Comparison of ENCODE assay signal across 14 cellular contexts in the genomic region with DNA sequence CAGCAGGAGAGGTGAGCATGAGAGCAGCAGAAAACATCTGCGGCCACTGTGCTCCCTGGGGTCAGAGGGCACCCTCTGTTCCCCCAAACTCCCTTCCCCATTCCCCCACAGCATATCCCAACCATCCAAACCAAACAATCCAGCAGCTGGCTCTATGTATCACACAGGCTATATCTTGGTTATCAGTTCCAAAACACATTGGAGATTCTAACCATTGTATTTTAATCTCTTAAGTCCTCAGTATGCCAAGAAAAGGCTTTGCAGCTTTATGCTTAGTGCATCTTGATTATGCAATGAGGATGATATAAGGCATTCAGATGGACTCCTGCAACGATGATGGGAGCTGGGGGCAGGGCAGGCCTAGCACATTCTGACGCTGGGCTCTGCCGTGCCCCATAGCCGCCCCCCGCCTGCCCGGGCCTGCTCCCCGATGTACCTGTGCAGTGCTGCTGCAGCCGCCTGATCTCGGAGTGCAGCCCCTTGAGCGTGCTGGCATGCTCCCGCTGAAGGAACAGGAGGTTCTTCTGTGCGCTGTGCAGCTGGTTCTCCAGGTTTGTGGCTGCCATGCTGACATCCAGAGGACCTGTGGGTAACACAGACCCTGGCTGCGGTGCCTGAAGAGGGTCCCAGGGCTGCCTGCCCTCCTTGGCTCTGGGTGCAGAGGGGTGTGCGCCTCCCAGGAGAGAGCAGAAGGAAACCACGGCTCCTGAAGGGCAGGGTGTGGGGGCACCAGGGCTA. TPM values are rescaled to one million over a fixed set of nuclear protein-coding genes. Genes with fewer than 3 reads are reported as not detected.
DNase-seq lines count a peak whose midpoint lies in the region; ATAC-seq, FAIRE-seq and TF ChIP-seq lines count a peak whose summit lies in the region.
"Had no signal": no experiment of that assay in that cellular context is flagged by ENCODE, and none has a peak within 500 bp of the region (broad histone marks: within the 10 kb centered on the region; RNA-seq: fewer than 3 reads in every experiment).

No MANE protein-coding gene starts in this region.

- peak overlapping the region; percentile 35 for H2AK9ac ChIP-seq in IMR-90 (replicated peaks; ENCODE audit: low read depth, low read length, poor library complexity)

- H4K20me1 ChIP-seq in IMR-90 (ENCODE audit: insufficient read depth, low read length) (peaks cover 7% of the 10 kb centered on the region), K562 (replicated peaks; ENCODE audit: control insufficient read depth, insufficient read depth, low read length) (no peaks in the 10 kb centered on the region; the same call in 1 of the 2 replicates)

- no peak for TF ChIP-seq EP300 in K562 (IDR thresholded peaks at IDR 0.05; ENCODE audit: low read length)

- no peak; the same call in 1 of the 2 replicates for ATAC-seq in IMR-90 (ENCODE audit: low read depth)
- ATAC-seq in K562 = no peak
- ATAC-seq: foreskin keratinocyte; naive thymus-derived CD8-positive, alpha-beta T cell had no signal

- peak overlapping the region; percentile 8; the same call in 1 of the 2 replicates for H3K14ac ChIP-seq in IMR-90 (replicated peaks; ENCODE audit: low read depth, low read length)

- H2BK120ac ChIP-seq in IMR-90 (ENCODE audit: low read depth, low read length) = peak overlapping the region; percentile 50; the same call in 1 of the 2 replicates

- CTCF ChIA-PET in IMR-90 (lab: Yijun Ruan, JAX) (interaction anchor here (1.0 kb wide), 1 partner anchor 16 kb away, joined by 4 read pairs; no protein-coding TSS in a partner anchor), K562 (lab: Yijun Ruan, JAX; ENCODE audit: low intra/inter-chr PET ratio) (no interaction called here)

- H3K9me1 ChIP-seq in IMR-90 (ENCODE audit: insufficient read depth, low read length) = peaks cover 18% of the 10 kb centered on the region; the same call in 1 of the 2 replicates
- H3K9me1 ChIP-seq in K562 (ENCODE audit: control insufficient read depth, insufficient read depth, low read length) = no peaks in the 10 kb centered on the region

- DNase-seq in IMR-90 (peak; percentile 41), K562 (ENCODE audit: extremely low read depth in 1 of 4, low spot score in 3 of 4) (no peak), fibroblast of the conjunctiva (ENCODE audit: low read depth) (peak; percentile 41), NCI-H2196 (lab: John Stamatoyannopoulos, UW; ENCODE audit: unreplicated experiment) (no peak), mesothelial cell of epicardium (ENCODE audit: low spot score in 2 of 2, unreplicated experiment in 2 of 2) (no peak), NCI-H1092 treated with DMSO at 0.1 percent for 48 hours (lab: John Stamatoyannopoulos, UW) (no peak)
- DNase-seq: activated CD4-positive, alpha-beta T cell treated with anti-CD3 and anti-CD28 coated beads, Interleukin-2, amount 50 U/mL, for 4 hours; CD8-positive, alpha-beta memory T cell; foreskin keratinocyte; naive thymus-derived CD8-positive, alpha-beta T cell; NCI-H187 treated with DMSO at 0.1 percent for 48 hours; NCI-H526 had no signal

- no peak overlapping the region for H2BK15ac ChIP-seq in IMR-90 (ENCODE audit: low read depth, low read length)

- H2BK5ac ChIP-seq in IMR-90 (ENCODE audit: low read depth, low read length, poor library complexity, severe bottlenecking) = peak overlapping the region; percentile 55

- H3K27ac ChIP-seq in IMR-90 (ENCODE audit: insufficient read depth, low read length) (0 out of 2 replicates have a peak overlapping the region, but pooled peaks have one; percentile 7), K562 (ENCODE audit: extremely low read depth, low read depth, low read length) (no peak overlapping the region), subcutaneous abdominal adipose tissue (ENCODE audit: low read depth, low read length) (peak overlapping the region; percentile 84)
- H3K27ac ChIP-seq: foreskin keratinocyte, prostate gland had no signal

- TF ChIP-seq RAD21 in IMR-90 (IDR thresholded peaks at IDR 0.05; ENCODE audit: low read length) (no peak), K562 (CRISPR knock-in tag; conservative IDR thresholded peaks at IDR 0.05 in 1 of 2, IDR thresholded peaks at IDR 0.05 in 1 of 2) (no peak)

- H3K36me3 ChIP-seq in IMR-90 (ENCODE audit: control insufficient read depth, insufficient read depth, low read length) (peaks cover 43% of the 10 kb centered on the region), K562 (ENCODE audit: control insufficient read depth, insufficient read depth, low read length) (no peaks in the 10 kb centered on the region), subcutaneous abdominal adipose tissue (ENCODE audit: control insufficient read depth in 5 of 5, insufficient read depth in 5 of 5, low read length in 5 of 5) (peaks cover 0 to 66% (median 61%) of the 10 kb centered on the region in 5 donors)

- WGBS in IMR-90 (ENCODE audit: extremely low coverage in 2 of 2, insufficient read length in 1 of 2), 2 experiments = 98% methylated on average over 12 of the region's 16 CpGs; no CpG with 5 or more reads in 1 of the 2 experiments
- WGBS in K562 (ENCODE audit: insufficient coverage, low coverage, missing lambda C conversion rate) = 23% methylated on average over 16 of the region's 16 CpGs

- no peak overlapping the region for H3K4me3 Mint-ChIP-seq in mesothelial cell of epicardium
- H3K4me3 Mint-ChIP-seq: CD8-positive, alpha-beta memory T cell; naive thymus-derived CD8-positive, alpha-beta T cell had no signal

- BruUV-seq in IMR-90 (replicated peaks; lab: Mats Ljungman, UMichigan) = no TSS peak
- no TSS peak for BruUV-seq in K562 (replicated peaks; lab: Mats Ljungman, UMichigan)

- peaks cover 13% of the 10 kb centered on the region for H3K4me1 Mint-ChIP-seq in mesothelial cell of epicardium

- no peak overlapping the region for H3K23ac ChIP-seq in IMR-90 (ENCODE audit: low read depth, low read length)

- no peak for TF ChIP-seq POLR2A in IMR-90 (IDR thresholded peaks at IDR 0.05; ENCODE audit: low read depth, low read length)
- TF ChIP-seq POLR2A in K562 (conservative IDR thresholded peaks at IDR 0.05) = no peak

- no peaks in the 10 kb centered on the region for H3K27me3 Mint-ChIP-seq in mesothelial cell of epicardium (ENCODE audit: low read depth)
- H3K27me3 Mint-ChIP-seq: CD8-positive, alpha-beta memory T cell; naive thymus-derived CD8-positive, alpha-beta T cell had no signal

- H2AK5ac ChIP-seq in IMR-90 (ENCODE audit: low read depth, low read length) = peak overlapping the region; percentile 72; the same call in 1 of the 2 replicates

- H3K4ac ChIP-seq in IMR-90 (ENCODE audit: low read depth, low read length) = peak overlapping the region; percentile 64

- no peak overlapping the region for H2AFZ ChIP-seq in IMR-90 (replicated peaks; ENCODE audit: low read length, poor library complexity)
- no peak overlapping the region for H2AFZ ChIP-seq in K562 (ENCODE audit: low read depth, low read length)

- dilution Hi-C loops in IMR-90 (cut with HindIII; ENCODE audit: low sequenced_read_pairs, unreplicated experiment) = no loop called here

- POLR2A ChIA-PET in IMR-90 (lab: Charles Lee; ENCODE audit: unreplicated experiment) (no interaction called here), K562 (lab: Yijun Ruan, JAX) (interaction anchor here (0.9 to 1.6 kb wide), 3 partner anchors 13 to 28 kb away, joined by 3 to 4 read pairs (median 4); no protein-coding TSS in a partner anchor)

- H3K4me3 ChIP-seq in IMR-90 (ENCODE audit: insufficient read depth, low read depth, low read length) (no peak overlapping the region), K562 (no peak overlapping the region), subcutaneous abdominal adipose tissue (ENCODE audit: low read depth in 1 of 5, low read length in 5 of 5) (no peak overlapping the region)
- H3K4me3 ChIP-seq: prostate gland had no signal

- no peak overlapping the region for H3K9ac ChIP-seq in IMR-90 (ENCODE audit: low read depth, low read length)
- H3K9ac ChIP-seq in K562 (ENCODE audit: insufficient read depth in 1 of 2, low read depth in 2 of 2, low read length in 2 of 2) = no peak overlapping the region
- H3K9ac ChIP-seq in subcutaneous abdominal adipose tissue (ENCODE audit: low read length in 5 of 5) = no peak overlapping the region

- H3K36me3 Mint-ChIP-seq in mesothelial cell of epicardium = peaks cover 32% of the 10 kb centered on the region

- H3K27me3 ChIP-seq in IMR-90 (ENCODE audit: control insufficient read depth, insufficient read depth, low read length) = no peaks in the 10 kb centered on the region
- peaks cover 38 to 62% of the 10 kb centered on the region in 2 experiments; a peak in 4 of 5 replicates for H3K27me3 ChIP-seq in K562 (ENCODE audit: control insufficient read depth in 2 of 2, insufficient read depth in 2 of 2, low read length in 2 of 2)
- no peaks in the 10 kb centered on the region for H3K27me3 ChIP-seq in subcutaneous abdominal adipose tissue (ENCODE audit: control insufficient read depth in 5 of 5, insufficient read depth in 4 of 5, low read length in 5 of 5)
- H3K27me3 ChIP-seq: foreskin keratinocyte had no signal

- in situ Hi-C loops in IMR-90 (cut with MboI; ENCODE audit: low sequenced_read_pairs) (no loop called here), K562 (cut with MboI) (no loop called here)

- peaks cover 6 to 37% of the 10 kb centered on the region in 2 experiments; a peak in 3 of 4 replicates for H3K79me1 ChIP-seq in IMR-90 (ENCODE audit: low read depth in 1 of 2, low read length in 2 of 2)

- H2BK20ac ChIP-seq in IMR-90 (ENCODE audit: low read depth, low read length) = no peak overlapping the region

- no peak overlapping the region for H4K5ac ChIP-seq in IMR-90 (ENCODE audit: low read depth, low read length)

- no peaks in the 10 kb centered on the region for H3K79me2 ChIP-seq in K562 (ENCODE audit: control insufficient read depth, insufficient read depth, low read length)

- no peak overlapping the region for H4K91ac ChIP-seq in IMR-90 (ENCODE audit: insufficient read depth, low read depth, low read length)

- FAIRE-seq in K562 (lab: Jason Lieb, UNC) = no peak

- H3K27ac Mint-ChIP-seq in mesothelial cell of epicardium = no peak overlapping the region

- no peaks in the 10 kb centered on the region for H3K9me3 Mint-ChIP-seq in mesothelial cell of epicardium
- H3K9me3 Mint-ChIP-seq: CD8-positive, alpha-beta memory T cell had no signal

- no peak overlapping the region for H3K4me2 ChIP-seq in IMR-90 (ENCODE audit: low read depth, low read length)
- H3K4me2 ChIP-seq in K562 (ENCODE audit: insufficient read depth, low read length) = no peak overlapping the region

- TF ChIP-seq CTCF in IMR-90 (conservative IDR thresholded peaks at IDR 0.05; ENCODE audit: low read depth, low read length) (no peak), K562 (IDR thresholded peaks at IDR 0.05 in 2 of 3, conservative IDR thresholded peaks at IDR 0.05 in 1 of 3; ENCODE audit: insufficient read depth in 2 of 3, low read depth in 1 of 3, low read length in 3 of 3) (no peak), mesothelial cell of epicardium (IDR thresholded peaks at IDR 0.05; ENCODE audit: unreplicated experiment) (no peak)

- intact Hi-C loops in IMR-90 (cut with micrococcal nuclease) = no loop called here
- intact Hi-C loops in K562 (cut with micrococcal nuclease) = no loop called here

- H4K8ac ChIP-seq in IMR-90 (ENCODE audit: low read depth in 2 of 2, low read length in 2 of 2) = no peak overlapping the region; a peak in 1 of 4 replicates

- H3K18ac ChIP-seq in IMR-90 (ENCODE audit: low read depth, low read length) = no peak overlapping the region

- H3K9me3 ChIP-seq in IMR-90 (ENCODE audit: control insufficient read depth, insufficient read depth, low read length) (peaks cover 6% of the 10 kb centered on the region), K562 (replicated peaks; ENCODE audit: control insufficient read depth, insufficient read depth, low read depth, low read length) (no peaks in the 10 kb centered on the region; the same call in 1 of the 2 replicates), subcutaneous abdominal adipose tissue (ENCODE audit: control insufficient read depth in 5 of 5, low read length in 5 of 5) (peaks cover 0 to 7% (median 6%) of the 10 kb centered on the region in 5 donors)
- H3K9me3 ChIP-seq: prostate gland had no signal

- H3K56ac ChIP-seq in IMR-90 (ENCODE audit: extremely low read depth, insufficient read depth, low read length) = no peak overlapping the region

- H3K4me1 ChIP-seq in IMR-90 (ENCODE audit: control insufficient read depth, insufficient read depth, low read length) (peaks cover 15% of the 10 kb centered on the region), K562 (replicated peaks in 1 of 2; ENCODE audit: control insufficient read depth in 2 of 2, insufficient read depth in 2 of 2, low read length in 2 of 2) (peaks cover 0 to 7% of the 10 kb centered on the region in 2 experiments; a peak in 2 of 5 replicates), subcutaneous abdominal adipose tissue (ENCODE audit: control insufficient read depth in 5 of 5, insufficient read depth in 5 of 5, low read length in 5 of 5) (peaks cover 0 to 31% (median 19%) of the 10 kb centered on the region in 5 donors)
- H3K4me1 ChIP-seq: foreskin keratinocyte, prostate gland had no signal

RNA-seq across cellular contexts. Expression of a gene that starts 29.6 kb away (rescaled TPM):
- total RNA-seq in IMR-90 (2012; rRNA removed) = 5.7 and 8.1 TPM in 2 replicates
- polyA plus RNA-seq in IMR-90 (2012; rRNA removed) = 55.5 and 61.1 TPM in 2 replicates
- 75.4 and 87.9 TPM in 2 replicates for polyA plus RNA-seq in IMR-90 (2012; cell fraction: cytosol; rRNA removed)
- polyA plus RNA-seq in IMR-90 (2012; cell fraction: nucleus; rRNA removed; ENCODE audit: low replicate concordance) = 91.3 and 94.1 TPM in 2 replicates
- total RNA-seq in K562 (2011; cell fraction: chromatin; rRNA removed; ENCODE audit: low replicate concordance) = 5.4 and 7.1 TPM in 2 replicates
- total RNA-seq in K562 (2011; cell fraction: nucleolus; rRNA removed) = 4.5 and 5.0 TPM in 2 replicates
- 4.6 and 7.2 TPM in 2 replicates for total RNA-seq in K562 (2011; cell fraction: nucleoplasm; rRNA removed)
- total RNA-seq in K562 (2014; rRNA removed) = 1.4 TPM in 2 replicates
- 1.3 and 1.7 TPM in 2 replicates for total RNA-seq in K562 (2014; rRNA removed; fragmentation: Illumina TruSeq; extraction: Trizol)
- total RNA-seq in K562 (2015; rRNA removed; fragmentation: Illumina TruSeq; extraction: Trizol) = 1.5 and 2.1 TPM in 2 replicates
- 4.0 and 5.9 TPM in 2 replicates for total RNA-seq in K562 (2021)
- polyA plus RNA-seq in K562 (2011; rRNA removed) = 2.6 and 6.8 TPM in 2 replicates
- 2.4 and 6.8 TPM in 2 replicates for polyA plus RNA-seq in K562 (2011; cell fraction: cytosol; rRNA removed)
- 6.6 and 11.3 TPM in 2 replicates for polyA plus RNA-seq in K562 (2011; cell fraction: nucleus; rRNA removed)
- polyA plus RNA-seq in K562 (2012) = 4.0 and 11.0 TPM in 2 replicates
- 2.6 and 3.6 TPM in 2 replicates for polyA plus RNA-seq in K562 (2014; fragmentation: Illumina TruSeq; extraction: Trizol)
- under 1 TPM; 0.27 to 0.30 TPM for polyA plus RNA-seq in K562 (2014; fragmentation: Nextera tagmentation; extraction: Ambion mirVana)
- polyA plus RNA-seq in K562 (2014; rRNA removed) = 3.1 and 3.4 TPM in 2 replicates
- polyA minus RNA-seq in K562 (2011; rRNA and poly(A)+ RNA removed) = 2.2 and 3.6 TPM in 2 replicates
- polyA minus RNA-seq in K562 (2011; cell fraction: cytosol; rRNA and poly(A)+ RNA removed) = 2.2 and 5.6 TPM in 2 replicates
- polyA minus RNA-seq in K562 (2011; cell fraction: nucleus; rRNA and poly(A)+ RNA removed) = 3.8 and 8.9 TPM in 2 replicates
- 51.9 to 55.1 TPM (median 52.4 TPM) in 3 replicates for total RNA-seq in mesothelial cell of epicardium

RNA-seq across cellular contexts. Expression of a gene that starts 29.9 kb away (rescaled TPM):
- total RNA-seq in IMR-90 (2012; rRNA removed) = 32.6 and 36.7 TPM in 2 replicates
- 24.6 and 29.9 TPM in 2 replicates for polyA plus RNA-seq in IMR-90 (2012; rRNA removed)
- polyA plus RNA-seq in IMR-90 (2012; cell fraction: cytosol; rRNA removed) = 14.0 and 16.7 TPM in 2 replicates
- polyA plus RNA-seq in IMR-90 (2012; cell fraction: nucleus; rRNA removed; ENCODE audit: low replicate concordance) = 9.3 and 24.8 TPM in 2 replicates
- 30.4 and 40.8 TPM in 2 replicates for total RNA-seq in K562 (2011; cell fraction: chromatin; rRNA removed; ENCODE audit: low replicate concordance)
- 22.5 and 24.2 TPM in 2 replicates for total RNA-seq in K562 (2011; cell fraction: nucleolus; rRNA removed)
- 37.6 and 62.4 TPM in 2 replicates for total RNA-seq in K562 (2011; cell fraction: nucleoplasm; rRNA removed)
- 31.1 and 34.5 TPM in 2 replicates for total RNA-seq in K562 (2014; rRNA removed)
- 69.9 and 73.6 TPM in 2 replicates for total RNA-seq in K562 (2014; rRNA removed; fragmentation: Illumina TruSeq; extraction: Trizol)
- total RNA-seq in K562 (2015; rRNA removed; fragmentation: Illumina TruSeq; extraction: Trizol) = 59.6 and 63.6 TPM in 2 replicates
- 75.5 and 82.5 TPM in 2 replicates for total RNA-seq in K562 (2021)
- polyA plus RNA-seq in K562 (2011; rRNA removed) = 64.8 and 90.3 TPM in 2 replicates
- 29.8 and 49.5 TPM in 2 replicates for polyA plus RNA-seq in K562 (2011; cell fraction: cytosol; rRNA removed)
- polyA plus RNA-seq in K562 (2011; cell fraction: nucleus; rRNA removed) = 44.5 and 52.5 TPM in 2 replicates
- polyA plus RNA-seq in K562 (2012) = 48.0 and 52.7 TPM in 2 replicates
- 78.3 and 101 TPM in 2 replicates for polyA plus RNA-seq in K562 (2014; fragmentation: Illumina TruSeq; extraction: Trizol)
- 1 to 10 TPM; 3.3 to 6.3 TPM for polyA plus RNA-seq in K562 (2014; fragmentation: Nextera tagmentation; extraction: Ambion mirVana)
- polyA plus RNA-seq in K562 (2014; rRNA removed) = 59.1 and 59.4 TPM in 2 replicates
- 46.6 and 47.8 TPM in 2 replicates for polyA minus RNA-seq in K562 (2011; rRNA and poly(A)+ RNA removed)
- 26.5 and 29.5 TPM in 2 replicates for polyA minus RNA-seq in K562 (2011; cell fraction: cytosol; rRNA and poly(A)+ RNA removed)
- polyA minus RNA-seq in K562 (2011; cell fraction: nucleus; rRNA and poly(A)+ RNA removed) = 28.0 and 52.0 TPM in 2 replicates
- total RNA-seq in mesothelial cell of epicardium = 112 to 122 TPM (median 116 TPM) in 3 replicates

Comparison
In these comparisons a context has a peak if more than half of its experiments do, and no peak if none do; other contexts are left out.
1. DNase-seq: peak in IMR-90 (single experiment) and fibroblast of the conjunctiva (single experiment); none in K562 (0 of 4), NCI-H2196 (single experiment), mesothelial cell of epicardium (0 of 2) and NCI-H1092 treated with DMSO at 0.1 percent for 48 hours (single experiment).